ENCODE assay signal across 2 cellular contexts in genomic region chr2:119430023-119430498, GRCh38.
TF ChIP-seq lines count a peak whose summit lies in the region.

No MANE protein-coding gene starts in this region.

TF ChIP-seq in GM23338, 12 proteins besides CTCF, POLR2A, EP300 and RAD21:
- TF ChIP-seq POLR2AphosphoS5 (IDR thresholded peaks at IDR 0.05; ENCODE audit: low read depth) (no peak), ZNF462 (CRISPR knock-in tag; IDR thresholded peaks at IDR 0.05) (no peak), ETS1 (IDR thresholded peaks at IDR 0.05) (no peak), CREB1 (CRISPR knock-in tag; IDR thresholded peaks at IDR 0.05; ENCODE audit: low read depth) (no peak), EZH2 (IDR thresholded peaks at IDR 0.05; ENCODE audit: low read depth, unreplicated experiment) (no peak)
TF ChIP-seq in GM23338: peak in this region for 0.

TF ChIP-seq in GM12878, 131 proteins besides CTCF, POLR2A, EP300 and RAD21:
- TF ChIP-seq NR2F1 (conservative IDR thresholded peaks at IDR 0.05) (0 out of 2 replicates have a peak, but pooled peaks have one; percentile 2), RB1 (IDR thresholded peaks at IDR 0.05; ENCODE audit: borderline replicate concordance) (no peak)
